1 cellular context compared by ENCODE assay signal in genomic region chr4:184267673-184268573, GRCh38.
A peak's percentile ranks its signal among the peaks of the same experiment; 100 is the strongest.
TF ChIP-seq lines count a peak whose summit lies in the region.

No MANE protein-coding gene starts in this region.

TF ChIP-seq in K562, 482 proteins besides CTCF, POLR2A, EP300 and RAD21 (continued from another document and continues in another):
- TF ChIP-seq ZNF318 (IDR thresholded peaks at IDR 0.05; ENCODE audit: borderline replicate concordance in 1 of 2, low read depth in 1 of 2) (peak in 1 of 2 experiments; percentile 78; a peak in 2 of 4 replicates), CREB3 (tag; conservative IDR thresholded peaks at IDR 0.05; ENCODE audit: low read depth) (peak; percentile 18), SMC3 (conservative IDR thresholded peaks at IDR 0.05; ENCODE audit: insufficient read depth, low read depth, low read length) (no peak), ZNF239 (CRISPR knock-in tag; IDR thresholded peaks at IDR 0.05) (no peak), ZBTB12 (CRISPR knock-in tag; IDR thresholded peaks at IDR 0.05) (no peak), PML (IDR thresholded peaks at IDR 0.05; ENCODE audit: low read length) (no peak), ILK (tag; IDR thresholded peaks at IDR 0.05; ENCODE audit: borderline replicate concordance, low read depth) (no peak), PHTF2 (CRISPR knock-in tag; IDR thresholded peaks at IDR 0.05) (no peak), POLR2G (IDR thresholded peaks at IDR 0.05; ENCODE audit: low read depth, low read length) (no peak), GTF2B (IDR thresholded peaks at IDR 0.05; ENCODE audit: extremely low read depth, insufficient read length) (no peak), SIN3A (IDR thresholded peaks at IDR 0.05; ENCODE audit: borderline replicate concordance in 2 of 2, control insufficient read depth in 1 of 2, low read depth in 2 of 2, low read length in 2 of 2) (no peak), PRPF4 (IDR thresholded peaks at IDR 0.05; ENCODE audit: insufficient read depth, low read depth, low read length, poor library complexity, severe bottlenecking) (no peak), MYBL2 (IDR thresholded peaks at IDR 0.05; ENCODE audit: low read depth) (no peak), MYBL2 (CRISPR knock-in tag; IDR thresholded peaks at IDR 0.05; ENCODE audit: borderline replicate concordance) (no peak), RBM14 (IDR thresholded peaks at IDR 0.05; ENCODE audit: borderline replicate concordance, insufficient read depth, low read depth, low read length) (no peak), MXI1 (IDR thresholded peaks at IDR 0.05; ENCODE audit: low read depth, low read length) (peak; percentile 37; the same call in 1 of the 2 replicates), ZNF766 (CRISPR knock-in tag; conservative IDR thresholded peaks at IDR 0.05) (peak; percentile 65; the same call in 1 of the 2 replicates), NCOA1 (IDR thresholded peaks at IDR 0.05; ENCODE audit: low read depth) (no peak), ZNF707 (CRISPR knock-in tag; conservative IDR thresholded peaks at IDR 0.05) (no peak), ZHX1 (conservative IDR thresholded peaks at IDR 0.05; ENCODE audit: low read length) (no peak), NR2C1 (IDR thresholded peaks at IDR 0.05) (no peak), NR2C1 (tag; IDR thresholded peaks at IDR 0.05) (0 out of 2 replicates have a peak, but pooled peaks have one; percentile 18), ZNF695 (CRISPR knock-in tag; IDR thresholded peaks at IDR 0.05) (no peak), C11orf30 (IDR thresholded peaks at IDR 0.05; ENCODE audit: low read depth) (peak; percentile 96), ZNF668 (CRISPR knock-in tag; IDR thresholded peaks at IDR 0.05) (no peak), RBBP5 (IDR thresholded peaks at IDR 0.05; ENCODE audit: borderline replicate concordance, insufficient read depth, low read length, poor library complexity, severe bottlenecking) (peak; percentile 65), BHLHE40 (IDR thresholded peaks at IDR 0.05; ENCODE audit: low read length) (no peak), HMBOX1 (IDR thresholded peaks at IDR 0.05) (0 out of 2 replicates have a peak, but pooled peaks have one; percentile 5), ZNF518B (CRISPR knock-in tag; IDR thresholded peaks at IDR 0.05) (no peak), MTA1 (IDR thresholded peaks at IDR 0.05; ENCODE audit: borderline replicate concordance) (no peak), PKNOX1 (IDR thresholded peaks at IDR 0.05) (no peak), SPI1 (IDR thresholded peaks at IDR 0.05; ENCODE audit: borderline replicate concordance, low read depth, low read length) (peak; percentile 51; the same call in 1 of the 2 replicates), PCBP2 (IDR thresholded peaks at IDR 0.05; ENCODE audit: low read depth, low read length, poor library complexity, severe bottlenecking) (no peak), THAP12 (CRISPR knock-in tag; IDR thresholded peaks at IDR 0.05) (no peak)
